14 cellular contexts compared by ENCODE assay signal in the genomic region with DNA sequence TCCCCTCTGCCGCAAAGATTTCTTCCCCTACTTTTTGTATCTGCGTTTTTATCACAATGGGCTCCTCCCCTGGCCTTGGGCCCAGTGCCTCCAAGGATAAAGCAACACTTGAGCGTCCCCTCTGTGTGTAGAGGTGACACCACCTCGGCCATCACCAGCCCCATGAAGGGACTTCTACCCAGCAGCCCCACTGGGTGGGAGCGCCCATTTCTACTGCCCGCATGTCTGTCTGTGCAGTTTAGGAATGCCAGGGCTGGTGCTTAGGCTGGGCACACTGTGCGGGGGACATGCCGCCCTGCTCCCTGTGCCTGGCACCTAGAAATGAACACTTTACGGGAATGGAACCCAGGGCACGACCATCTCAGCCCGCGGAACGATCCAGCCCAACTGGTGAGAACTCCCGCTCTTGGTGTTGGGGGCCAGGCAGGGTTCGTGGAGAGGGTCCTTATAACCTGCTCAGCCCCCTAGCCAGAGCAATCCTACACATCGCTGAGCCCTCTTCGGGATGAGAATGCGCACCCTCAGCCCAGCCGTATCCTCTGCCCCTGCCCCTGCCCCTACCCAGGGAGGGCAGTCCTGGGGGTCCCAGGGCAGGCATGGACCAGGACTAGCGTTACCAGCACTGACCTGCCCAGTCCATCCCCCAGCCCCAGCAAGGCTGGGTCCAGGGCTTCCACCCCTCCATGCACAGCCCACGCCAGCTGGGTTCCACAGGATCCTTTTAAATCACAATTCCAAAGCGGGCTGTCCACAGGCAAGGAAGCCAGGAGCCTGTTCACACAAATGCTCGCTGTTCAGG. TPM values are rescaled to one million over a fixed set of nuclear protein-coding genes. Genes with fewer than 3 reads are reported as not detected.
A peak's percentile ranks its signal among the peaks of the same experiment; 100 is the strongest.
DNase-seq lines count a peak whose midpoint lies in the region; ATAC-seq, FAIRE-seq and TF ChIP-seq lines count a peak whose summit lies in the region.
"Had no signal": no experiment of that assay in that cellular context is flagged by ENCODE, and none has a peak within 500 bp of the region (broad histone marks: within the 10 kb centered on the region; RNA-seq: fewer than 3 reads in every experiment).

No MANE protein-coding gene starts in this region.

- DNase-seq in A549 (ENCODE audit: low read depth in 1 of 2, low spot score in 1 of 2) (no peak), PC-3 (no peak), endodermal cell (no peak), progenitor cell of endocrine pancreas (ENCODE audit: low spot score, unreplicated experiment) (no peak), NCI-H1417 (lab: John Stamatoyannopoulos, UW) (no peak), erythroblast (lab: John Stamatoyannopoulos, UW) (no peak)
- DNase-seq: activated CD8-positive, alpha-beta memory T cell treated with anti-CD3 and anti-CD28 coated beads, Interleukin-2, amount 50 U/mL, for 4 hours; effector CD4-positive, alpha-beta T cell; naive B cell had no signal

- TF ChIP-seq CTCF in A549 (IDR thresholded peaks at IDR 0.05) (no peak), PC-3 (conservative IDR thresholded peaks at IDR 0.05; ENCODE audit: low read depth, low read length) (no peak), endodermal cell (conservative IDR thresholded peaks at IDR 0.05) (no peak), progenitor cell of endocrine pancreas (IDR thresholded peaks at IDR 0.05; ENCODE audit: unreplicated experiment) (no peak)

- H3K9me3 Mint-ChIP-seq in endodermal cell (peaks cover 3% of the 10 kb centered on the region), progenitor cell of endocrine pancreas (ENCODE audit: low read depth) (peaks cover 3% of the 10 kb centered on the region)

- no peaks in the 10 kb centered on the region for H3K79me2 ChIP-seq in PC-3 (ENCODE audit: low read length)

- TF ChIP-seq RAD21 in A549 (conservative IDR thresholded peaks at IDR 0.05 in 1 of 2, IDR thresholded peaks at IDR 0.05 in 1 of 2) = no peak

- no peak for FAIRE-seq in A549 (lab: Jason Lieb, UNC)

- peaks cover 5% of the 10 kb centered on the region for H3K9me3 ChIP-seq in A549
- no peaks in the 10 kb centered on the region for H3K9me3 ChIP-seq in PC-3 (ENCODE audit: low read length)
- H3K9me3 ChIP-seq in endodermal cell (ENCODE audit: control insufficient read depth, low read length) = peaks cover 4% of the 10 kb centered on the region

- no TSS peak for BruUV-seq in PC-3 (replicated peaks; lab: Mats Ljungman, UMichigan)

- POLR2A ChIA-PET in A549 (lab: Yijun Ruan, JAX) (no interaction called here), PC-3 (lab: Charles Lee; ENCODE audit: unreplicated experiment) (interaction anchor here (0.6 kb wide), 1 partner anchor 88 kb away, joined by 3 read pairs; no protein-coding TSS in a partner anchor)

- peaks cover 53% of the 10 kb centered on the region for H3K4me1 ChIP-seq in A549
- H3K4me1 ChIP-seq in PC-3 (ENCODE audit: insufficient read depth, low read length) = peaks cover 10% of the 10 kb centered on the region
- peaks cover 31% of the 10 kb centered on the region for H3K4me1 ChIP-seq in endodermal cell (ENCODE audit: control insufficient read depth, insufficient read depth, low read length)
- H3K4me1 ChIP-seq: gastrocnemius medialis had no signal

- H3K4me1 Mint-ChIP-seq in endodermal cell (peaks cover 68% of the 10 kb centered on the region), progenitor cell of endocrine pancreas (ENCODE audit: low read depth) (peaks cover 32% of the 10 kb centered on the region)

- H3K27ac ChIP-seq in A549 = peak overlapping the region; percentile 75 to 85
- no peak overlapping the region for H3K27ac ChIP-seq in PC-3 (ENCODE audit: low read length)
- H3K27ac ChIP-seq in endodermal cell (ENCODE audit: low read depth, low read length) = no peak overlapping the region
- H3K27ac ChIP-seq: KMS-11 had no signal

- H3K9ac ChIP-seq in PC-3 (ENCODE audit: low read length) (no peak overlapping the region), endodermal cell (ENCODE audit: extremely low read depth, low read length, poor library complexity, severe bottlenecking) (no peak overlapping the region)
- H3K9ac ChIP-seq: KMS-11 had no signal

- H3K36me3 ChIP-seq in PC-3 (ENCODE audit: low read depth, low read length) (no peaks in the 10 kb centered on the region), endodermal cell (ENCODE audit: control insufficient read depth, insufficient read depth, low read length) (no peaks in the 10 kb centered on the region)
- H3K36me3 ChIP-seq: gastrocnemius medialis had no signal

- ATAC-seq in A549 (peak; percentile 14 to 39; a peak in 4 of 6 replicates), PC-3 (peak; percentile 13; the same call in 1 of the 2 replicates), GM21619 (IDR thresholded peaks at IDR 0.05; ENCODE audit: unreplicated experiment) (no peak), HG02870 (IDR thresholded peaks at IDR 0.05; ENCODE audit: unreplicated experiment) (no peak)

- H4K20me1 ChIP-seq in PC-3 (ENCODE audit: low read length) = no peaks in the 10 kb centered on the region

- TF ChIP-seq POLR2A in A549 (IDR thresholded peaks at IDR 0.05; ENCODE audit: low read length) = no peak
- TF ChIP-seq POLR2A in erythroblast (IDR thresholded peaks at IDR 0.05; ENCODE audit: low read length) = no peak

- H3K27ac Mint-ChIP-seq in endodermal cell (peak overlapping the region; percentile 2), progenitor cell of endocrine pancreas (peak overlapping the region; percentile 20)

- peaks cover under 1% of the 10 kb centered on the region for H3K36me3 Mint-ChIP-seq in endodermal cell (ENCODE audit: low read depth)
- H3K36me3 Mint-ChIP-seq in progenitor cell of endocrine pancreas (ENCODE audit: insufficient read depth) = peaks cover 4% of the 10 kb centered on the region

- no peaks in the 10 kb centered on the region for H3F3A ChIP-seq in PC-3 (ENCODE audit: low read length, unreplicated experiment)

- no peak overlapping the region for H3K4me3 ChIP-seq in A549
- H3K4me3 ChIP-seq in PC-3 (ENCODE audit: low read length) = no peak overlapping the region
- no peak overlapping the region for H3K4me3 ChIP-seq in endodermal cell (ENCODE audit: low read length)
- H3K4me3 ChIP-seq: gastrocnemius medialis, skin epidermis had no signal

- H3K27me3 Mint-ChIP-seq in endodermal cell (ENCODE audit: insufficient read depth) (peaks cover 1% of the 10 kb centered on the region), progenitor cell of endocrine pancreas (no peaks in the 10 kb centered on the region)

- TF ChIP-seq EP300 in A549 (IDR thresholded peaks at IDR 0.05) = no peak

- H3K4me2 ChIP-seq in A549 (peak overlapping the region; percentile 87), PC-3 (ENCODE audit: low read length) (no peak overlapping the region)
- H3K4me2 ChIP-seq: KMS-11 had no signal

- no peak overlapping the region for H2AFZ ChIP-seq in PC-3 (ENCODE audit: low read length)

- H3K4me3 Mint-ChIP-seq in endodermal cell = no peak overlapping the region
- no peak overlapping the region for H3K4me3 Mint-ChIP-seq in progenitor cell of endocrine pancreas (ENCODE audit: low read depth)
- H3K4me3 Mint-ChIP-seq: naive B cell had no signal

- CTCF ChIA-PET in A549 (lab: Yijun Ruan, JAX) = interaction anchor here (1.3 to 2.6 kb wide), 3 partner anchors 16 to 59 kb away, joined by 3 to 14 read pairs (median 6); no protein-coding TSS in a partner anchor
- CTCF ChIA-PET in PC-3 (lab: Charles Lee) = no interaction called here

- H3K27me3 ChIP-seq in PC-3 (ENCODE audit: low read length) = no peaks in the 10 kb centered on the region
- no peaks in the 10 kb centered on the region for H3K27me3 ChIP-seq in endodermal cell (ENCODE audit: control insufficient read depth, insufficient read depth, low read length, poor library complexity, severe bottlenecking)
- H3K27me3 ChIP-seq: gastrocnemius medialis had no signal

- H3K9me2 ChIP-seq in PC-3 (replicated peaks; ENCODE audit: low read length) = no peaks in the 10 kb centered on the region

- intact Hi-C loops in PC-3 (cut with micrococcal nuclease) = no loop called here

- WGBS in A549 (ENCODE audit: missing lambda C conversion rate) = 77% methylated on average over 20 of the region's 23 CpGs
- 94 to 95% methylated on average over 13 to 23 of the region's 23 CpGs for WGBS in endodermal cell (ENCODE audit: insufficient coverage in 1 of 2, insufficient read length in 1 of 2), 2 experiments

TF ChIP-seq in A549, 52 proteins besides CTCF, POLR2A, EP300 and RAD21:
- TF ChIP-seq HOXB13 (CRISPR knock-in tag; IDR thresholded peaks at IDR 0.05; ENCODE audit: low read depth) = 0 out of 2 replicates have a peak, but pooled peaks have one; percentile 22
- TF ChIP-seq, protein P1, sequence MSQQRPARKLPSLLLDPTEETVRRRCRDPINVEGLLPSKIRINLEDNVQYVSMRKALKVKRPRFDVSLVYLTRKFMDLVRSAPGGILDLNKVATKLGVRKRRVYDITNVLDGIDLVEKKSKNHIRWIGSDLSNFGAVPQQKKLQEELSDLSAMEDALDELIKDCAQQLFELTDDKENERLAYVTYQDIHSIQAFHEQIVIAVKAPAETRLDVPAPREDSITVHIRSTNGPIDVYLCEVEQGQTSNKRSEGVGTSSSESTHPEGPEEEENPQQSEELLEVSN (IDR thresholded peaks at IDR 0.05; ENCODE audit: borderline replicate concordance, low read depth) = no peak

RNA-seq across cellular contexts. Expression of gene CRYGN, which starts 12.8 kb away (rescaled TPM):
- polyA plus RNA-seq in A549 (2011; rRNA removed) (not detected in 2 replicates), A549 (2017; fragmentation: RNase III; extraction: RNeasy Plus Mini Kit Qiagen cat#74134 plus additional on column Dnase treatment) (0.07 TPM in 1 of 3 replicates, not detected in the others)
- 0.06 TPM in 1 of 2 replicates, not detected in the other for polyA plus RNA-seq in A549 (2012; cell fraction: cytosol; rRNA removed)
- 0.11 TPM in 1 of 2 replicates, not detected in the other for polyA plus RNA-seq in A549 (2012; cell fraction: nucleus; rRNA removed)
- 0.15 TPM in 1 of 2 replicates, not detected in the other for polyA minus RNA-seq in A549 (2011; rRNA and poly(A)+ RNA removed)
- total RNA-seq in PC-3 (2014; rRNA removed) (0.11 TPM in 1 of 2 replicates, not detected in the other), endodermal cell (1 to 10 TPM; 2.3 to 4.4 TPM), progenitor cell of endocrine pancreas (2.5 and 3.2 TPM in 2 replicates)
- polyA plus RNA-seq in endodermal cell (2013, experiment 1 of 2) = 0.61 TPM
- polyA plus RNA-seq in endodermal cell (2013, experiment 2 of 2) = not detected
- total RNA-seq: gastrocnemius medialis had no signal

RNA-seq across cellular contexts. Expression of gene WDR86, which starts 17.3 kb away (rescaled TPM):
- polyA plus RNA-seq in A549 (2011; rRNA removed) (0.19 and 0.44 TPM in 2 replicates), A549 (2017; fragmentation: RNase III; extraction: RNeasy Plus Mini Kit Qiagen cat#74134 plus additional on column Dnase treatment) (0.17 to 0.28 TPM (median 0.18 TPM) in 3 replicates)
- 0.12 and 0.13 TPM in 2 replicates for polyA plus RNA-seq in A549 (2012; cell fraction: cytosol; rRNA removed)
- 1.1 and 1.3 TPM in 2 replicates for polyA plus RNA-seq in A549 (2012; cell fraction: nucleus; rRNA removed)
- 1.0 and 1.4 TPM in 2 replicates for polyA minus RNA-seq in A549 (2011; rRNA and poly(A)+ RNA removed)
- total RNA-seq in PC-3 (2014; rRNA removed) (not detected in 2 replicates), endodermal cell (10 to 100 TPM; 83.3 to 94.2 TPM), progenitor cell of endocrine pancreas (80.6 and 82.9 TPM in 2 replicates)
- 19.3 TPM for polyA plus RNA-seq in endodermal cell (2013, experiment 1 of 2)
- 21.2 TPM for polyA plus RNA-seq in endodermal cell (2013, experiment 2 of 2)

Comparison
In these comparisons a context has a peak if more than half of its experiments do, and no peak if none do; other contexts are left out.
1. ATAC-seq: peak in A549 (2 of 2) and PC-3 (single experiment); none in GM21619 (single experiment) and HG02870 (single experiment).
2. H3K27ac ChIP-seq: peak in A549 (2 of 2); none in PC-3 (single experiment) and endodermal cell (single experiment).
3. RNA of gene WDR86, which starts 17.3 kb away (total RNA-seq): 83.3 to 94.2 TPM in endodermal cell and 80.6 to 82.9 TPM in progenitor cell of endocrine pancreas; not detected in PC-3; every median in the first group is over 10 times any median in the second.